Comparison of ENCODE assay signal across 21 cellular contexts in genomic region chr5:56612759-56613158, GRCh38.
DNase-seq lines count a peak whose midpoint lies in the region; ATAC-seq lines count a peak whose summit lies in the region.
"Had no signal": no experiment of that assay in that cellular context is flagged by ENCODE, and none has a peak within 500 bp of the region (broad histone marks: within the 10 kb centered on the region; RNA-seq: fewer than 3 reads in every experiment).

No MANE protein-coding gene starts in this region.

- no peak for DNase-seq in activated naive CD8-positive, alpha-beta T cell treated with anti-CD3 and anti-CD28 coated beads, Interleukin-2, amount 10 ng/mL, durations not matched to agents 7 days and 5 days
- no peak for DNase-seq in activated naive CD8-positive, alpha-beta T cell treated with anti-CD3 and anti-CD28 coated beads for 36 hours
- no peak for DNase-seq in T-helper 17 cell
- peak; percentile 21 to 36 (median 23) for DNase-seq in immature natural killer cell
- DNase-seq in foreskin melanocyte, result no peak
- DNase-seq: activated CD8-positive, alpha-beta memory T cell treated with anti-CD3 and anti-CD28 coated beads for 24 hours; activated gamma-delta T cell; aorta; effector CD4-positive, alpha-beta T cell; kidney; mammary epithelial cell; MV-4-11; NCI-H1694; pancreas; PC-9; stimulated activated CD4-positive, alpha-beta T cell treated with anti-CD3 and anti-CD28 coated beads, Interleukin-15, amount 100 ng/mL, for 24 hours; testis had no signal

- peaks cover 42% of the 10 kb centered on the region for H3K36me3 Mint-ChIP-seq in activated naive CD8-positive, alpha-beta T cell treated with anti-CD3 and anti-CD28 coated beads, Interleukin-2, amount 10 ng/mL, durations not matched to agents 7 days and 5 days
- H3K36me3 Mint-ChIP-seq in activated naive CD8-positive, alpha-beta T cell treated with anti-CD3 and anti-CD28 coated beads for 36 hours, result peaks cover 16% of the 10 kb centered on the region
- H3K36me3 Mint-ChIP-seq in T-helper 17 cell (ENCODE audit: low read depth) (peaks cover 2% of the 10 kb centered on the region), immature natural killer cell (peaks cover 0 to 5% (median 0%) of the 10 kb centered on the region in 3 donors)

- H3K4me1 Mint-ChIP-seq in activated naive CD8-positive, alpha-beta T cell treated with anti-CD3 and anti-CD28 coated beads, Interleukin-2, amount 10 ng/mL, durations not matched to agents 7 days and 5 days, result peaks cover 58% of the 10 kb centered on the region
- peaks cover 44% of the 10 kb centered on the region for H3K4me1 Mint-ChIP-seq in activated naive CD8-positive, alpha-beta T cell treated with anti-CD3 and anti-CD28 coated beads for 36 hours
- peaks cover 48% of the 10 kb centered on the region for H3K4me1 Mint-ChIP-seq in T-helper 17 cell
- peaks cover 69 to 71% of the 10 kb centered on the region in 2 donors for H3K4me1 Mint-ChIP-seq in immature natural killer cell

- POLR2A ChIA-PET in activated naive CD8-positive, alpha-beta T cell treated with anti-CD3 and anti-CD28 coated beads, Interleukin-2, amount 10 ng/mL, durations not matched to agents 7 days and 5 days (lab: Charles Lee), result interaction anchor here (1.2 to 1.8 kb wide), 3 partner anchors 24 to 202 kb away, joined by 6 read pairs; partner anchors contain the start of gene MAP3K1

- H3K4me3 Mint-ChIP-seq in activated naive CD8-positive, alpha-beta T cell treated with anti-CD3 and anti-CD28 coated beads, Interleukin-2, amount 10 ng/mL, durations not matched to agents 7 days and 5 days, result peak overlapping the region; percentile 72
- no peak overlapping the region for H3K4me3 Mint-ChIP-seq in activated naive CD8-positive, alpha-beta T cell treated with anti-CD3 and anti-CD28 coated beads for 36 hours
- H3K4me3 Mint-ChIP-seq in T-helper 17 cell, result peak overlapping the region; percentile 80
- H3K4me3 Mint-ChIP-seq in immature natural killer cell, result peak overlapping the region; percentile 26 to 77 (median 36)

- H3K27me3 Mint-ChIP-seq in activated naive CD8-positive, alpha-beta T cell treated with anti-CD3 and anti-CD28 coated beads, Interleukin-2, amount 10 ng/mL, durations not matched to agents 7 days and 5 days, result no peaks in the 10 kb centered on the region
- H3K27me3 Mint-ChIP-seq in activated naive CD8-positive, alpha-beta T cell treated with anti-CD3 and anti-CD28 coated beads for 36 hours, result no peaks in the 10 kb centered on the region
- H3K27me3 Mint-ChIP-seq in T-helper 17 cell, result no peaks in the 10 kb centered on the region
- H3K27me3 Mint-ChIP-seq in immature natural killer cell (ENCODE audit: low read depth in 3 of 3), result no peaks in the 10 kb centered on the region

- peaks cover 21% of the 10 kb centered on the region for H3K9me3 Mint-ChIP-seq in activated naive CD8-positive, alpha-beta T cell treated with anti-CD3 and anti-CD28 coated beads, Interleukin-2, amount 10 ng/mL, durations not matched to agents 7 days and 5 days
- H3K9me3 Mint-ChIP-seq in activated naive CD8-positive, alpha-beta T cell treated with anti-CD3 and anti-CD28 coated beads for 36 hours, result peaks cover 8% of the 10 kb centered on the region
- peaks cover under 1 to 14% (median 3%) of the 10 kb centered on the region in 6 donors for H3K9me3 Mint-ChIP-seq in immature natural killer cell

- peak; percentile 90 for ATAC-seq in activated naive CD8-positive, alpha-beta T cell treated with anti-CD3 and anti-CD28 coated beads, Interleukin-2, amount 10 ng/mL, durations not matched to agents 7 days and 5 days (ENCODE audit: low read depth)
- ATAC-seq in T-helper 17 cell (peak; percentile 87), GM19324 (IDR thresholded peaks at IDR 0.05; ENCODE audit: low FRiP score, unreplicated experiment) (no peak), HG03280 (IDR thresholded peaks at IDR 0.05; ENCODE audit: unreplicated experiment) (no peak)
- ATAC-seq: esophagus mucosa, pancreas, sciatic nerve had no signal

- H3K27ac Mint-ChIP-seq in activated naive CD8-positive, alpha-beta T cell treated with anti-CD3 and anti-CD28 coated beads, Interleukin-2, amount 10 ng/mL, durations not matched to agents 7 days and 5 days, result peak overlapping the region; percentile 89
- no peak overlapping the region for H3K27ac Mint-ChIP-seq in activated naive CD8-positive, alpha-beta T cell treated with anti-CD3 and anti-CD28 coated beads for 36 hours
- H3K27ac Mint-ChIP-seq in T-helper 17 cell (peak overlapping the region; percentile 91), immature natural killer cell (peak overlapping the region; percentile 1 to 79 (median 36))

- H3K9me3 ChIP-seq in T-helper 17 cell (ENCODE audit: control insufficient read depth, low read length, poor library complexity, severe bottlenecking), result peaks cover 5% of the 10 kb centered on the region
- H3K9me3 ChIP-seq: pancreas, testis had no signal

Comparison
In these comparisons a context has a peak if more than half of its experiments do, and no peak if none do; other contexts are left out.
1. ATAC-seq: peak in activated naive CD8-positive, alpha-beta T cell treated with anti-CD3 and anti-CD28 coated beads, Interleukin-2, amount 10 ng/mL, durations not matched to agents 7 days and 5 days (single experiment) and T-helper 17 cell (single experiment); none in GM19324 (single experiment) and HG03280 (single experiment).
2. DNase-seq: peak in immature natural killer cell (3 of 3); none in activated naive CD8-positive, alpha-beta T cell treated with anti-CD3 and anti-CD28 coated beads, Interleukin-2, amount 10 ng/mL, durations not matched to agents 7 days and 5 days (single experiment), activated naive CD8-positive, alpha-beta T cell treated with anti-CD3 and anti-CD28 coated beads for 36 hours (single experiment), T-helper 17 cell (0 of 3) and foreskin melanocyte (single experiment).